Comparison of ENCODE assay signal across 5 cellular contexts in genomic region chr7:102634299-102634698, GRCh38. TPM values are rescaled to one million over a fixed set of nuclear protein-coding genes. Genes with fewer than 3 reads are reported as not detected.
"Had no signal": no experiment of that assay in that cellular context is flagged by ENCODE, and none has a peak within 500 bp of the region (broad histone marks: within the 10 kb centered on the region; RNA-seq: fewer than 3 reads in every experiment).

No MANE protein-coding gene starts in this region.

RNA-seq across cellular contexts. Expression of gene SPDYE2B, which starts 15.8 kb away (rescaled TPM):
- total RNA-seq: K562, M059J, SK-MEL-5 had no signal
- polyA plus RNA-seq: IgD-negative memory B cell, K562, SK-N-SH had no signal
